1 cellular context compared by ENCODE assay signal in the genomic region with DNA sequence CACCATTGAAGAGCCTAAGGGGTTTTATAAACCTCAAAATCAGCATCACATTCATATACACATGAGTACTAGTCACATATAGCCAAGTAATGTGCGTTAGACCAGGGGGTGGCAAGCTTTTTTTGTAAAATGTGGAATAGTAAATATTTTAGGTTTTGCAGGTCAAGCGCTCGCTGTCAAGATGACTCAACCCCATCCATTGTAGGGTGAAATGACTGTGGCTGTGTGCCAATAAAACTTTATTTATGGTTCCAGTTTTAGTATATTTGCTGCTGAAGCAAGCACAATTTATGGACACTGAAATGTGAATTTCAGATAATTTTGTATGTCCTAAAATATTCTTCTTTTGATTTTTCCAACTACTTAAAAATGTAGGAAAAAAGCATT.
TF ChIP-seq lines count a peak whose summit lies in the region.

No MANE protein-coding gene starts in this region.

TF ChIP-seq in SK-N-SH, 30 proteins besides CTCF, POLR2A, EP300 and RAD21 (continued from another document):
- TF ChIP-seq, protein P1, sequence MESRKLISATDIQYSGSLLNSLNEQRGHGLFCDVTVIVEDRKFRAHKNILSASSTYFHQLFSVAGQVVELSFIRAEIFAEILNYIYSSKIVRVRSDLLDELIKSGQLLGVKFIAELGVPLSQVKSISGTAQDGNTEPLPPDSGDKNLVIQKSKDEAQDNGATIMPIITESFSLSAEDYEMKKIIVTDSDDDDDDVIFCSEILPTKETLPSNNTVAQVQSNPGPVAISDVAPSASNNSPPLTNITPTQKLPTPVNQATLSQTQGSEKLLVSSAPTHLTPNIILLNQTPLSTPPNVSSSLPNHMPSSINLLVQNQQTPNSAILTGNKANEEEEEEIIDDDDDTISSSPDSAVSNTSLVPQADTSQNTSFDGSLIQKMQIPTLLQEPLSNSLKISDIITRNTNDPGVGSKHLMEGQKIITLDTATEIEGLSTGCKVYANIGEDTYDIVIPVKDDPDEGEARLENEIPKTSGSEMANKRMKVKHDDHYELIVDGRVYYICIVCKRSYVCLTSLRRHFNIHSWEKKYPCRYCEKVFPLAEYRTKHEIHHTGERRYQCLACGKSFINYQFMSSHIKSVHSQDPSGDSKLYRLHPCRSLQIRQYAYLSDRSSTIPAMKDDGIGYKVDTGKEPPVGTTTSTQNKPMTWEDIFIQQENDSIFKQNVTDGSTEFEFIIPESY (IDR thresholded peaks at IDR 0.05; ENCODE audit: borderline replicate concordance, low read depth), result no peak
- TF ChIP-seq RCOR1 (IDR thresholded peaks at IDR 0.05; ENCODE audit: low read length), result no peak
- TF ChIP-seq SIN3A (IDR thresholded peaks at IDR 0.05; ENCODE audit: borderline replicate concordance, low read depth, low read length), result no peak
- no peak for TF ChIP-seq FOXJ3 (CRISPR knock-in tag; IDR thresholded peaks at IDR 0.05)
- TF ChIP-seq, protein P2, sequence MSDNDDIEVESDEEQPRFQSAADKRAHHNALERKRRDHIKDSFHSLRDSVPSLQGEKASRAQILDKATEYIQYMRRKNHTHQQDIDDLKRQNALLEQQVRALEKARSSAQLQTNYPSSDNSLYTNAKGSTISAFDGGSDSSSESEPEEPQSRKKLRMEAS (IDR thresholded peaks at IDR 0.05; ENCODE audit: low read depth), result 0 out of 2 replicates have a peak, but pooled peaks have one; percentile 12
- TF ChIP-seq TCF12 (IDR thresholded peaks at IDR 0.05), result 0 out of 2 replicates have a peak, but pooled peaks have one; percentile 28
